ENCODE assay signal across 1 cellular context in the genomic region with DNA sequence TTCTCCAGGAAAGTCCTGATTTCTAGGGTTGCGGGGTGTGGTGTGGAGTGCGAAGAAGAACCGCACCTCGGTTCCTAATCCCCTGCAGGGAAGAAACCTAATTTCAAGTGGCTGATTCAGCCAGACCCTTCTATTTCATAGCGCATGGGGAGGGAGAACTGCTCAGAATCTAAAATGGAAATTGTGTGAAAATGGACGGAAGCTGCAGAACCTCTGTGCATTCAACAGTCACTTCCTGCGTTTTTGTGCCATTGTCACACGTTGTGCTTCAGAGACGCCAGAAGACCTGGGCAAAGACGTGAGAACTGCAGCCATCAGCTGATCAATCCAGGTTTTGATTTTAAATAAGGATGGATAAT.
TF ChIP-seq lines count a peak whose summit lies in the region.

No MANE protein-coding gene starts in this region.

TF ChIP-seq in HepG2, 621 proteins besides CTCF, POLR2A, EP300 and RAD21:
- TF ChIP-seq, protein P1, sequence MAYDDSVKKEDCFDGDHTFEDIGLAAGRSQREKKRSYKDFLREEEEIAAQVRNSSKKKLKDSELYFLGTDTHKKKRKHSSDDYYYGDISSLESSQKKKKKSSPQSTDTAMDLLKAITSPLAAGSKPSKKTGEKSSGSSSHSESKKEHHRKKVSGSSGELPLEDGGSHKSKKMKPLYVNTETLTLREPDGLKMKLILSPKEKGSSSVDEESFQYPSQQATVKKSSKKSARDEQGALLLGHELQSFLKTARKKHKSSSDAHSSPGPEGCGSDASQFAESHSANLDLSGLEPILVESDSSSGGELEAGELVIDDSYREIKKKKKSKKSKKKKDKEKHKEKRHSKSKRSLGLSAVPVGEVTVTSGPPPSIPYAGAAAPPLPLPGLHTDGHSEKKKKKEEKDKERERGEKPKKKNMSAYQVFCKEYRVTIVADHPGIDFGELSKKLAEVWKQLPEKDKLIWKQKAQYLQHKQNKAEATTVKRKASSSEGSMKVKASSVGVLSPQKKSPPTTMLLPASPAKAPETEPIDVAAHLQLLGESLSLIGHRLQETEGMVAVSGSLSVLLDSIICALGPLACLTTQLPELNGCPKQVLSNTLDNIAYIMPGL (CRISPR knock-in tag; IDR thresholded peaks at IDR 0.05; ENCODE audit: borderline replicate concordance in 1 of 2, low read depth in 1 of 2): no peak
- TF ChIP-seq MEIS2 (CRISPR knock-in tag; IDR thresholded peaks at IDR 0.05) (no peak), CENPX (CRISPR knock-in tag; IDR thresholded peaks at IDR 0.05) (no peak), SP140L (CRISPR knock-in tag; IDR thresholded peaks at IDR 0.05; ENCODE audit: borderline replicate concordance) (no peak), GATA4 (IDR thresholded peaks at IDR 0.05; ENCODE audit: borderline replicate concordance, low read depth) (no peak), RFXAP (CRISPR knock-in tag; IDR thresholded peaks at IDR 0.05; ENCODE audit: borderline replicate concordance) (no peak), CREB1 (IDR thresholded peaks at IDR 0.05) (no peak), CREB1 (CRISPR knock-in tag; IDR thresholded peaks at IDR 0.05) (no peak), LCORL (IDR thresholded peaks at IDR 0.05) (no peak), LCORL (CRISPR knock-in tag; IDR thresholded peaks at IDR 0.05) (no peak), RBAK (CRISPR knock-in tag; IDR thresholded peaks at IDR 0.05) (no peak), ZC3H4 (CRISPR knock-in tag; IDR thresholded peaks at IDR 0.05; ENCODE audit: borderline replicate concordance) (no peak), MAFG (CRISPR knock-in tag; IDR thresholded peaks at IDR 0.05) (no peak), NR2F1 (CRISPR knock-in tag; IDR thresholded peaks at IDR 0.05) (no peak), SMYD3 (CRISPR knock-in tag; IDR thresholded peaks at IDR 0.05) (no peak), PBX2 (CRISPR knock-in tag; IDR thresholded peaks at IDR 0.05) (no peak), EHMT2 (IDR thresholded peaks at IDR 0.05; ENCODE audit: borderline replicate concordance, low read depth, low read length) (no peak)
- TF ChIP-seq, protein P2, sequence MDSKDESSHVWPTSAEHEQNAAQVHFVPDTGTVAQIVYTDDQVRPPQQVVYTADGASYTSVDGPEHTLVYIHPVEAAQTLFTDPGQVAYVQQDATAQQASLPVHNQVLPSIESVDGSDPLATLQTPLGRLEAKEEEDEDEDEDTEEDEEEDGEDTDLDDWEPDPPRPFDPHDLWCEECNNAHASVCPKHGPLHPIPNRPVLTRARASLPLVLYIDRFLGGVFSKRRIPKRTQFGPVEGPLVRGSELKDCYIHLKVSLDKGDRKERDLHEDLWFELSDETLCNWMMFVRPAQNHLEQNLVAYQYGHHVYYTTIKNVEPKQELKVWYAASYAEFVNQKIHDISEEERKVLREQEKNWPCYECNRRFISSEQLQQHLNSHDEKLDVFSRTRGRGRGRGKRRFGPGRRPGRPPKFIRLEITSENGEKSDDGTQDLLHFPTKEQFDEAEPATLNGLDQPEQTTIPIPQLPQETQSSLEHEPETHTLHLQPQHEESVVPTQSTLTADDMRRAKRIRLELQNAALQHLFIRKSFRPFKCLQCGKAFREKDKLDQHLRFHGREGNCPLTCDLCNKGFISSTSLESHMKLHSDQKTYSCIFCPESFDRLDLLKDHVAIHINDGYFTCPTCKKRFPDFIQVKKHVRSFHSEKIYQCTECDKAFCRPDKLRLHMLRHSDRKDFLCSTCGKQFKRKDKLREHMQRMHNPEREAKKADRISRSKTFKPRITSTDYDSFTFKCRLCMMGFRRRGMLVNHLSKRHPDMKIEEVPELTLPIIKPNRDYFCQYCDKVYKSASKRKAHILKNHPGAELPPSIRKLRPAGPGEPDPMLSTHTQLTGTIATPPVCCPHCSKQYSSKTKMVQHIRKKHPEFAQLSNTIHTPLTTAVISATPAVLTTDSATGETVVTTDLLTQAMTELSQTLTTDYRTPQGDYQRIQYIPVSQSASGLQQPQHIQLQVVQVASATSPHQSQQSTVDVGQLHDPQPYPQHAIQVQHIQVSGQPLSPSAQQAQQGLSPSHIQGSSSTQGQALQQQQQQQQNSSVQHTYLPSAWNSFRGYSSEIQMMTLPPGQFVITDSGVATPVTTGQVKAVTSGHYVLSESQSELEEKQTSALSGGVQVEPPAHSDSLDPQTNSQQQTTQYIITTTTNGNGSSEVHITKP (CRISPR knock-in tag; IDR thresholded peaks at IDR 0.05; ENCODE audit: low read depth): no peak
- TF ChIP-seq, protein P3, sequence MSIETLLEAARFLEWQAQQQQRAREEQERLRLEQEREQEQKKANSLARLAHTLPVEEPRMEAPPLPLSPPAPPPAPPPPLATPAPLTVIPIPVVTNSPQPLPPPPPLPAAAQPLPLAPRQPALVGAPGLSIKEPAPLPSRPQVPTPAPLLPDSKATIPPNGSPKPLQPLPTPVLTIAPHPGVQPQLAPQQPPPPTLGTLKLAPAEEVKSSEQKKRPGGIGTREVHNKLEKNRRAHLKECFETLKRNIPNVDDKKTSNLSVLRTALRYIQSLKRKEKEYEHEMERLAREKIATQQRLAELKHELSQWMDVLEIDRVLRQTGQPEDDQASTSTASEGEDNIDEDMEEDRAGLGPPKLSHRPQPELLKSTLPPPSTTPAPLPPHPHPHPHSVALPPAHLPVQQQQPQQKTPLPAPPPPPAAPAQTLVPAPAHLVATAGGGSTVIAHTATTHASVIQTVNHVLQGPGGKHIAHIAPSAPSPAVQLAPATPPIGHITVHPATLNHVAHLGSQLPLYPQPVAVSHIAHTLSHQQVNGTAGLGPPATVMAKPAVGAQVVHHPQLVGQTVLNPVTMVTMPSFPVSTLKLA (IDR thresholded peaks at IDR 0.05): no peak
